29 cellular contexts compared by ENCODE assay signal in the genomic region with DNA sequence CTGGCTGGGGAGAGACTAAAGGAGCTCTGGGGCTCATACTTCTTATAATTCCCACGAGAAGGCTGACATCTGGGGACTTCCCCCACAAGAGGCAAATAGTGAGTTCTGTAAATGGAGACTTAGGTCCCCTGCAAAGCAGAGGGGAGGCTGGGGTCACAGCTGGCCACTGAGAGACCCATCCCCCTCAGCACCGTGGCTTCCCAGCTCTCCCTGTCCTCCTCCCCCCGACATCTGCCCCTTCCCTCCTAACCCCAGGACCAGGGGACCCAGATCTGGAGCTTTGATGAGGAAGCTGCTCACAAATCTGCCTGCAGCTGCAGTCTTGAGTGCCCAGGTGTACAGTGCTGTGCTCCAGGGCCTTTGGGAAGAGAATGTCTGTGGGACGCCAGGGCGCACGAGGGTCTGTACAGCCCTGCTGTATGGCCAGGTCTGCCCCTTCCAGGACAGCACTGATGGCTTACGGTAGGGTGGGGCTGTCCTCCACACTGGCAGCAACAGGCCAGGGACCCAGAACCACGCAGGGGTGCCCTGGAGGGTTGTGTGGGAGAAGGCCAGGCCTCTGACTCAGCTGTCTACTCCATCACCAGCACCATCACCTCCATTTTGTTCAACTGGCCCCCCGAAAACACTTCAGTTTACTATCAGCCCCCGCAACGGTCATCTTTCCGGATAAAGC. TPM values are rescaled to one million over a fixed set of nuclear protein-coding genes. Genes with fewer than 3 reads are reported as not detected.
"Had no signal": no experiment of that assay in that cellular context is flagged by ENCODE, and none has a peak within 500 bp of the region (broad histone marks: within the 10 kb centered on the region; RNA-seq: fewer than 3 reads in every experiment).

No MANE protein-coding gene starts in this region.

- H3K9me3 ChIP-seq: heart right ventricle, neutrophil, ovary, psoas muscle, stomach, suprapubic skin, tibial nerve had no signal

- H3K27ac ChIP-seq: heart right ventricle, neutrophil, ovary, skin epidermis, stomach, suprapubic skin, tibial nerve, VCaP had no signal

- H3K4me3 Mint-ChIP-seq: activated CD4-positive, alpha-beta T cell treated with anti-CD3 and anti-CD28 coated beads, Interleukin-2, amount 10 ng/mL, durations not matched to agents 7 days and 5 days; activated CD8-positive, alpha-beta T cell treated with anti-CD3 and anti-CD28 coated beads, Interleukin-2, amount 10 ng/mL, durations not matched to agents 7 days and 5 days; activated naive CD4-positive, alpha-beta T cell treated with anti-CD3 and anti-CD28 coated beads, Interleukin-2, amount 10 ng/mL, durations not matched to agents 7 days and 5 days; activated T-helper 17 cell treated with anti-CD3 and anti-CD28 coated beads, Interleukin-2, amount 50 U/mL, for 72 hours; dendritic cell treated with granulocyte-macrophage colony-stimulating factor and Interleukin-4, amounts not matched to agents 40 ng/mL and 50 ng/mL, for 4 days; mesothelial cell of epicardium; nephron; stimulated activated memory B cell treated with anti-CD40 and anti-IgM and Interleukin-4, amounts not matched to agents 10 μg/mL and 1 μg/mL and 100 μg/mL, for 72 hours; T-helper 2 cell treated with Interferon-gamma antibody and Interleukin-4, amounts not matched to agents 5 μg/mL and 100 μg/mL, for 36 hours had no signal

- DNase-seq: activated CD4-positive, alpha-beta T cell treated with anti-CD3 and anti-CD28 coated beads, Interleukin-2, amount 10 ng/mL, durations not matched to agents 7 days and 5 days; activated CD4-positive, CD25-positive, alpha-beta regulatory T cell treated with anti-CD3 and anti-CD28 coated beads, Interleukin-2, amount 50 U/mL, for 72 hours; activated CD8-positive, alpha-beta T cell treated with anti-CD3 and anti-CD28 coated beads, Interleukin-2, amount 10 ng/mL, durations not matched to agents 7 days and 5 days; activated naive CD4-positive, alpha-beta T cell treated with anti-CD3 and anti-CD28 coated beads, Interleukin-2, amount 10 ng/mL, durations not matched to agents 7 days and 5 days; amygdala; effector CD4-positive, alpha-beta T cell; foreskin fibroblast; heart right ventricle; islet precursor cell; left cardiac atrium; ovary; psoas muscle; right cardiac atrium; stimulated activated CD4-positive, alpha-beta T cell treated with anti-CD3 and anti-CD28 coated beads, Interleukin-1b, Interleukin-23, amount 100 ng/mL, for 48 hours; stomach had no signal

- H3K36me3 ChIP-seq: ovary had no signal

- H3K9me3 Mint-ChIP-seq: activated CD4-positive, alpha-beta T cell treated with anti-CD3 and anti-CD28 coated beads, Interleukin-2, amount 10 ng/mL, durations not matched to agents 7 days and 5 days; activated naive CD4-positive, alpha-beta T cell treated with anti-CD3 and anti-CD28 coated beads, Interleukin-2, amount 10 ng/mL, durations not matched to agents 7 days and 5 days; activated T-helper 17 cell treated with anti-CD3 and anti-CD28 coated beads, Interleukin-2, amount 50 U/mL, for 72 hours; dendritic cell treated with granulocyte-macrophage colony-stimulating factor and Interleukin-4, amounts not matched to agents 40 ng/mL and 50 ng/mL, for 4 days; mesothelial cell of epicardium; nephron; stimulated activated memory B cell treated with anti-CD40 and anti-IgM and Interleukin-4, amounts not matched to agents 10 μg/mL and 1 μg/mL and 100 μg/mL, for 72 hours; T-helper 2 cell treated with Interferon-gamma antibody and Interleukin-4, amounts not matched to agents 5 μg/mL and 100 μg/mL, for 36 hours had no signal

- H3K27me3 ChIP-seq: heart right ventricle, neutrophil, ovary, stomach, suprapubic skin, tibial nerve had no signal

- H3K27ac Mint-ChIP-seq: activated CD4-positive, alpha-beta T cell treated with anti-CD3 and anti-CD28 coated beads, Interleukin-2, amount 10 ng/mL, durations not matched to agents 7 days and 5 days; activated CD8-positive, alpha-beta T cell treated with anti-CD3 and anti-CD28 coated beads, Interleukin-2, amount 10 ng/mL, durations not matched to agents 7 days and 5 days; activated naive CD4-positive, alpha-beta T cell treated with anti-CD3 and anti-CD28 coated beads, Interleukin-2, amount 10 ng/mL, durations not matched to agents 7 days and 5 days; dendritic cell treated with granulocyte-macrophage colony-stimulating factor and Interleukin-4, amounts not matched to agents 40 ng/mL and 50 ng/mL, for 4 days; mesothelial cell of epicardium; nephron; stimulated activated memory B cell treated with anti-CD40 and anti-IgM and Interleukin-4, amounts not matched to agents 10 μg/mL and 1 μg/mL and 100 μg/mL, for 72 hours; T-helper 2 cell treated with Interferon-gamma antibody and Interleukin-4, amounts not matched to agents 5 μg/mL and 100 μg/mL, for 36 hours had no signal

- H3K4me3 ChIP-seq: heart right ventricle, lung, ovary, psoas muscle, skin epidermis, stomach, suprapubic skin, tibial nerve had no signal

- H3K4me1 Mint-ChIP-seq: mesothelial cell of epicardium had no signal

- ATAC-seq: activated CD8-positive, alpha-beta T cell treated with anti-CD3 and anti-CD28 coated beads, Interleukin-2, amount 10 ng/mL, durations not matched to agents 7 days and 5 days; activated T-helper 17 cell treated with anti-CD3 and anti-CD28 coated beads, Interleukin-2, amount 50 U/mL, for 72 hours; heart right ventricle; left cardiac atrium; stimulated activated memory B cell treated with anti-CD40 and anti-IgM and Interleukin-4, amounts not matched to agents 10 μg/mL and 1 μg/mL and 100 μg/mL, for 72 hours had no signal

- H3K4me1 ChIP-seq: suprapubic skin had no signal

- H3K27me3 Mint-ChIP-seq: activated CD4-positive, alpha-beta T cell treated with anti-CD3 and anti-CD28 coated beads, Interleukin-2, amount 10 ng/mL, durations not matched to agents 7 days and 5 days; activated naive CD4-positive, alpha-beta T cell treated with anti-CD3 and anti-CD28 coated beads, Interleukin-2, amount 10 ng/mL, durations not matched to agents 7 days and 5 days; activated T-helper 17 cell treated with anti-CD3 and anti-CD28 coated beads, Interleukin-2, amount 50 U/mL, for 72 hours; dendritic cell treated with granulocyte-macrophage colony-stimulating factor and Interleukin-4, amounts not matched to agents 40 ng/mL and 50 ng/mL, for 4 days; stimulated activated memory B cell treated with anti-CD40 and anti-IgM and Interleukin-4, amounts not matched to agents 10 μg/mL and 1 μg/mL and 100 μg/mL, for 72 hours had no signal

RNA-seq across cellular contexts. Expression of a gene that starts 1.1 kb away (rescaled TPM):
- total RNA-seq: epithelial cell of proximal tubule, fibroblast of lung, mesothelial cell of epicardium, right cardiac atrium, suprapubic skin, tibial nerve had no signal
- polyA plus RNA-seq: fibroblast of lung had no signal

RNA-seq across cellular contexts. Expression of a gene that starts 59.8 kb away (rescaled TPM):
- total RNA-seq: epithelial cell of proximal tubule, fibroblast of lung, heart right ventricle, left cardiac atrium had no signal
- polyA plus RNA-seq: fibroblast of lung had no signal
